Comparison of ENCODE assay signal across 13 cellular contexts in the genomic region with DNA sequence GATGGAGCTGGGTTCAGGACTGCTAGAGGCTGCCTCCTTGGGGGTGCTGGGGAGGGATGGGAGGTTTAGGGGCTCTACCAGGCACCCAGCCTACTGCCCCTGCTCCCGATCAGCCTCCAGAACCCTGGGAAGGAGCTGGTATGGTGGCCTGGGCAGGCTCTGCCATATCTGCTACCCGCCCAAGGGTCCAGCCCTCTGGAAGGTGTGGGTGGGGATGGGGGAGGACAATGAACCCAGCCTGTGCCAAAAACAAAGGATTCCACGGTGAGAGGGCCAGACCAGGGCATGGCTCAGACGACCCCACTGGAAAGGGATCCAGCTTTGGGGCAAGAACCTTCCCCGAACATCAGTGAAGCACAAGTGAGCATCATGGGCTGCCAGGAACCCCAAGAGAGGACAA. TPM values are rescaled to one million over a fixed set of nuclear protein-coding genes. Genes with fewer than 3 reads are reported as not detected.
"Had no signal": no experiment of that assay in that cellular context is flagged by ENCODE, and none has a peak within 500 bp of the region (broad histone marks: within the 10 kb centered on the region; RNA-seq: fewer than 3 reads in every experiment).

No MANE protein-coding gene starts in this region.

- H3K9me3 ChIP-seq: body of pancreas, left lung, mucosa of descending colon, prostate gland had no signal

- H3K27ac Mint-ChIP-seq: activated CD4-positive, alpha-beta T cell treated with anti-CD3 and anti-CD28 coated beads for 36 hours had no signal

- H3K27me3 ChIP-seq: body of pancreas, foreskin keratinocyte, left lung had no signal

- H3K4me3 ChIP-seq: body of pancreas, left lung, mucosa of descending colon, prostate gland had no signal

- ATAC-seq: body of pancreas, foreskin keratinocyte, left lung, right cardiac atrium had no signal

- H3K4me3 Mint-ChIP-seq: activated CD4-positive, alpha-beta T cell treated with anti-CD3 and anti-CD28 coated beads for 36 hours had no signal

- H3K27me3 Mint-ChIP-seq: activated CD4-positive, alpha-beta T cell treated with anti-CD3 and anti-CD28 coated beads for 36 hours; naive thymus-derived CD4-positive, alpha-beta T cell had no signal

- FAIRE-seq: endothelial cell of umbilical vein, kidney, small intestine had no signal

- DNase-seq: foreskin keratinocyte, kidney had no signal

- H3K27ac ChIP-seq: body of pancreas, foreskin keratinocyte, left lung, prostate gland, WERI-Rb-1 had no signal

- H3K36me3 Mint-ChIP-seq: activated naive CD4-positive, alpha-beta T cell treated with anti-CD3 and anti-CD28 coated beads, Interleukin-2, amount 50 U/mL, for 72 hours had no signal

- H3K9me3 Mint-ChIP-seq: activated naive CD4-positive, alpha-beta T cell treated with anti-CD3 and anti-CD28 coated beads, Interleukin-2, amount 50 U/mL, for 72 hours; naive thymus-derived CD4-positive, alpha-beta T cell had no signal

RNA-seq across cellular contexts. Expression of gene OSM, which starts 19.7 kb away (rescaled TPM):
- total RNA-seq: body of pancreas, endothelial cell of umbilical vein, foreskin keratinocyte had no signal
- polyA plus RNA-seq: endothelial cell of umbilical vein, foreskin keratinocyte had no signal

RNA-seq across cellular contexts. Expression of gene LIF, which starts 39.8 kb away (rescaled TPM):
- polyA plus RNA-seq: naive thymus-derived CD4-positive, alpha-beta T cell had no signal
